Comparison of ENCODE assay signal across 1 cellular context in the genomic region with DNA sequence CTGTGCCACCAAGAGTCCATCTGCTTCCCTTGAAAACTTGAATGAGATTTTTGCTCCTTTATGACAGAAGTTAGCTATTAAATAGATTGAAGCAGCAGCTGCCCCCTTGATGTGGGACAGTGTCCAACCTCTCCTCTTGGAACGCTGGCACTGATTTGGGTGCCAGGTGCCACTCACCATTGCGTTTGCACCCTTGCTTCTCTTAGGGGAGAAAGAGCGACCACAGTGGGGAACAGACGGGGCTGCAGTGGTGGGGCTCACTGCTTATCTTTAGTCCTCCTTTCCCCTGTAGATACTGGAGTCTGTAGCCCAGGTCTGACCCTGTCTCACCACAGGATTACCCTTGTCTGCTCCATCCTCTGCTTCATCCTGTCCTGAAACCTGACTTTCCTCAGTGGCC.
TF ChIP-seq lines count a peak whose summit lies in the region.

No MANE protein-coding gene starts in this region.

TF ChIP-seq in SK-N-SH, 30 proteins besides CTCF, POLR2A, EP300 and RAD21 (continued from another document):
- TF ChIP-seq IRF3 (IDR thresholded peaks at IDR 0.05; ENCODE audit: low read depth, low read length): no peak
- no peak for TF ChIP-seq USF2 (IDR thresholded peaks at IDR 0.05; ENCODE audit: borderline replicate concordance, low read depth, low read length)
- TF ChIP-seq FOSL2 (IDR thresholded peaks at IDR 0.05; ENCODE audit: borderline replicate concordance, low read depth): no peak
- TF ChIP-seq SMC3 (IDR thresholded peaks at IDR 0.05; ENCODE audit: low read depth, low read length): no peak
- TF ChIP-seq CHD2 (IDR thresholded peaks at IDR 0.05; ENCODE audit: low read length, partially characterized antibody): no peak
- TF ChIP-seq TCF12 (IDR thresholded peaks at IDR 0.05): no peak
- no peak for TF ChIP-seq JUND (IDR thresholded peaks at IDR 0.05)
- no peak for TF ChIP-seq ELF1 (IDR thresholded peaks at IDR 0.05)
- TF ChIP-seq TAF1 (IDR thresholded peaks at IDR 0.05; ENCODE audit: borderline replicate concordance, low read depth, low read length): no peak
